Comparison of ENCODE assay signal across 8 cellular contexts in genomic region chr5:152349683-152350526, GRCh38. TPM values are rescaled to one million over a fixed set of nuclear protein-coding genes. Genes with fewer than 3 reads are reported as not detected.
DNase-seq lines count a peak whose midpoint lies in the region; ATAC-seq and TF ChIP-seq lines count a peak whose summit lies in the region.

No MANE protein-coding gene starts in this region.

- peaks cover 17% of the 10 kb centered on the region for H3K4me1 Mint-ChIP-seq in mesothelial cell of epicardium

- no peaks in the 10 kb centered on the region for H3K36me3 Mint-ChIP-seq in mesothelial cell of epicardium

- H3K4me3 Mint-ChIP-seq in mesothelial cell of epicardium: no peak overlapping the region

- H3K9me3 Mint-ChIP-seq in mesothelial cell of epicardium: no peaks in the 10 kb centered on the region

- no peaks in the 10 kb centered on the region for H3K27me3 Mint-ChIP-seq in mesothelial cell of epicardium (ENCODE audit: low read depth)

- TF ChIP-seq CTCF in GM20000 (IDR thresholded peaks at IDR 0.05; ENCODE audit: extremely low read depth, missing control alignments): peak; percentile 93
- TF ChIP-seq CTCF in mesothelial cell of epicardium (IDR thresholded peaks at IDR 0.05; ENCODE audit: unreplicated experiment): peak; percentile 86

- no peak overlapping the region for H3K27ac Mint-ChIP-seq in mesothelial cell of epicardium

- DNase-seq in NCI-H1105 treated with DMSO at 0.1 percent for 48 hours (lab: John Stamatoyannopoulos, UW): peak; percentile 12
- DNase-seq in NCI-H1105 (lab: John Stamatoyannopoulos, UW): no peak
- peak; percentile 58 for DNase-seq in GM20000 (ENCODE audit: low spot score)
- DNase-seq in SHP77 (lab: John Stamatoyannopoulos, UW): peak; percentile 59 to 70
- DNase-seq in dermis blood vessel endothelial cell: peak; percentile 9
- DNase-seq in mesothelial cell of epicardium (ENCODE audit: low spot score in 2 of 2, unreplicated experiment in 2 of 2): peak in 1 of 2 experiments; percentile 40
- no peak for DNase-seq in HuH-7.5 (ENCODE audit: low spot score)

- peak; percentile 96 for ATAC-seq in HG03565 (IDR thresholded peaks at IDR 0.05; ENCODE audit: unreplicated experiment)

RNA-seq across cellular contexts. Expression of gene NMUR2, which starts 55.2 kb away (rescaled TPM):
- total RNA-seq in dermis blood vessel endothelial cell: not detected in 2 replicates
- total RNA-seq in mesothelial cell of epicardium: 1.7 to 1.9 TPM (median 1.8 TPM) in 3 replicates

Comparison
In these comparisons a context has a peak if more than half of its experiments do, and no peak if none do; other contexts are left out.
1. DNase-seq: peak in NCI-H1105 treated with DMSO at 0.1 percent for 48 hours (single experiment), GM20000 (single experiment), SHP77 (2 of 2) and dermis blood vessel endothelial cell (single experiment); none in NCI-H1105 (single experiment) and HuH-7.5 (single experiment).